Comparison of ENCODE assay signal across 9 cellular contexts in genomic region chr17:48478224-48479013, GRCh38. TPM values are rescaled to one million over a fixed set of nuclear protein-coding genes. Genes with fewer than 3 reads are reported as not detected.
DNase-seq lines count a peak whose midpoint lies in the region; ATAC-seq and TF ChIP-seq lines count a peak whose summit lies in the region.
"Had no signal": no experiment of that assay in that cellular context is flagged by ENCODE, and none has a peak within 500 bp of the region (broad histone marks: within the 10 kb centered on the region; RNA-seq: fewer than 3 reads in every experiment).

No MANE protein-coding gene starts in this region.

- peak; percentile 27 for TF ChIP-seq CTCF in fibroblast of pulmonary artery (IDR thresholded peaks at IDR 0.05; ENCODE audit: low read length, missing control alignments)
- no peak for TF ChIP-seq CTCF in adrenal gland (IDR thresholded peaks at IDR 0.05)

- WGBS in adrenal gland, 4 donors = 51 to 75% (median 63%) methylated on average over 7 to 9 of the region's 9 CpGs

- DNase-seq in KG1 (lab: John Stamatoyannopoulos, UW) = peak; percentile 95
- peak; percentile 43 for DNase-seq in fibroblast of pulmonary artery (ENCODE audit: low read depth)
- no peak for DNase-seq in inferior parietal cortex (ENCODE audit: extremely low spot score)
- no peak for DNase-seq in HuH-7 (ENCODE audit: low spot score)
- DNase-seq in adrenal gland = no peak
- DNase-seq in NCI-H510A (lab: John Stamatoyannopoulos, UW) = no peak

- H3K4me1 ChIP-seq in adrenal gland (replicated peaks in 1 of 2) = no peaks in the 10 kb centered on the region

- H3K4me3 ChIP-seq in fibroblast of pulmonary artery (replicated peaks; ENCODE audit: low read depth, low read length) (no peak overlapping the region), adrenal gland (no peak overlapping the region)

- H3K27me3 ChIP-seq in adrenal gland = no peaks in the 10 kb centered on the region

- TF ChIP-seq POLR2A in adrenal gland (IDR thresholded peaks at IDR 0.05) = no peak

- H3K36me3 ChIP-seq in adrenal gland (replicated peaks in 1 of 2) = no peaks in the 10 kb centered on the region

- H3K27ac ChIP-seq in adrenal gland = no peak overlapping the region

- ATAC-seq in GM18498 (IDR thresholded peaks at IDR 0.05; ENCODE audit: unreplicated experiment) = peak; percentile 90
- peak; percentile 87 for ATAC-seq in GM21447 (IDR thresholded peaks at IDR 0.05; ENCODE audit: unreplicated experiment)

- H3K9me3 ChIP-seq in adrenal gland (replicated peaks in 1 of 3) = no peaks in the 10 kb centered on the region

- intact Hi-C loops in adrenal gland (cut with DNase I) = no loop called here

RNA-seq across cellular contexts. Expression of gene SKAP1, which starts 48.4 kb away (rescaled TPM):
- 10 to 100 TPM in 2 of 8 donors, 1 to 10 TPM in 6; 3.2 to 24.0 (median 8.6) TPM for total RNA-seq in adrenal gland
- polyA plus RNA-seq in adrenal gland = 100 to 1,000 TPM in 1 of 3 donors, 10 to 100 TPM in 2; 28.1 to 117 (median 52.8) TPM
- polyA plus RNA-seq: endothelial cell of umbilical vein had no signal

RNA-seq across cellular contexts. Expression of gene HOXB1, which starts 52.4 kb away (rescaled TPM):
- total RNA-seq in adrenal gland = not detected
- polyA plus RNA-seq in adrenal gland = not detected
- total RNA-seq: endothelial cell of umbilical vein had no signal
- polyA plus RNA-seq: endothelial cell of umbilical vein had no signal

Comparison
In these comparisons a context has a peak if more than half of its experiments do, and no peak if none do; other contexts are left out.
1. DNase-seq: peak in KG1 (single experiment) and fibroblast of pulmonary artery (single experiment); none in inferior parietal cortex (single experiment), HuH-7 (single experiment), adrenal gland (0 of 7) and NCI-H510A (single experiment).